19 cellular contexts compared by ENCODE assay signal in the genomic region with DNA sequence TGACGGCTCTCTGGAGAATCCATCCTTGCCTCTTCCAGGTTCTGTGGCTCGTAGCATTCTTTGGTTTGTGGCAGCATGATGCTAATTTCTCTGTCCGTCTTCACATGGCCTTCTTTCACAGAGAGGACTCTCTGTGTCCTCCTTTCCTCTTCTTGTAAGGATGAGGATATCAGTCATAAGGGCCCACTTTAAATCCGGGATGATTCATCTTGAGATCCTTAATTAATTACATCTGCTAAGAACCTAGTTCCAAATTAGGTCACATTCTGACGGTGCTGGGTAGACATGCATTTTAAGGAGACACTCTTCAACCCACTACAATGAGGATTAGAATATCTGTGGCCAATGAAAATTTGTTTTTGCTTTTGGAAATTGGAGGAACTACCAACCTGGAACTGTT. TPM values are rescaled to one million over a fixed set of nuclear protein-coding genes. Genes with fewer than 3 reads are reported as not detected.
DNase-seq lines count a peak whose midpoint lies in the region; ATAC-seq and TF ChIP-seq lines count a peak whose summit lies in the region.
"Had no signal": no experiment of that assay in that cellular context is flagged by ENCODE, and none has a peak within 500 bp of the region (broad histone marks: within the 10 kb centered on the region; RNA-seq: fewer than 3 reads in every experiment).

No MANE protein-coding gene starts in this region.

- H3K9me3 ChIP-seq in esophagus muscularis mucosa: no peaks in the 10 kb centered on the region
- H3K9me3 ChIP-seq: HAP-1, pancreas, tibial artery had no signal

- TF ChIP-seq EP300 in esophagus muscularis mucosa (IDR thresholded peaks at IDR 0.05): no peak

- intact Hi-C loops in esophagus muscularis mucosa (cut with DNase I): no loop called here

- H3K27me3 ChIP-seq in ACC112 (ENCODE audit: insufficient read depth, low read length) (no peaks in the 10 kb centered on the region), esophagus muscularis mucosa (no peaks in the 10 kb centered on the region)
- H3K27me3 ChIP-seq: pancreas had no signal

- 71% methylated on average over 5 of the region's 5 CpGs for WGBS in esophagus muscularis mucosa

- ATAC-seq in SK-N-SH treated with all-trans-retinoic acid at 6 μM for 48 hours: peak; percentile 95
- no peak for ATAC-seq in GM19452 (IDR thresholded peaks at IDR 0.05; ENCODE audit: unreplicated experiment)
- ATAC-seq in GM18861 (IDR thresholded peaks at IDR 0.05; ENCODE audit: unreplicated experiment): no peak
- ATAC-seq: activated CD4-positive, alpha-beta T cell treated with anti-CD3 and anti-CD28 coated beads for 36 hours; pancreas had no signal

- peak; percentile 31 for DNase-seq in ELR (ENCODE audit: low read depth)
- DNase-seq in fibroblast of peridontal ligament (ENCODE audit: extremely low read depth): peak; percentile 95
- no peak for DNase-seq in esophagus muscularis mucosa (ENCODE audit: extremely low spot score)
- no peak for DNase-seq in effector CD8-positive, alpha-beta T cell (lab: John Stamatoyannopoulos, UW)
- DNase-seq: activated CD4-positive, alpha-beta T cell treated with anti-CD3 and anti-CD28 coated beads for 36 hours; activated naive CD8-positive, alpha-beta T cell treated with anti-CD3 and anti-CD28 coated beads, Interleukin-2, amount 10 ng/mL, durations not matched to agents 7 days and 5 days; NCI-H1092 treated with DMSO at 0.1 percent for 48 hours; NCI-H2081 treated with DMSO at 0.1 percent for 48 hours; NCI-H510A treated with DMSO at 0.1 percent for 48 hours; pancreas; stimulated activated naive CD4-positive, alpha-beta T cell treated with Interleukin-2 at 50 U/mL for 16 hours; tibial artery had no signal

- H3K27ac ChIP-seq in ACC112 (ENCODE audit: low read depth, low read length) (no peak overlapping the region), esophagus muscularis mucosa (replicated peaks in 1 of 4) (no peak overlapping the region)
- H3K27ac ChIP-seq: epithelial cell of prostate, pancreas, tibial artery had no signal

- H3K4me3 ChIP-seq in ACC112 (ENCODE audit: low read depth, low read length) (no peak overlapping the region), esophagus muscularis mucosa (no peak overlapping the region)
- H3K4me3 ChIP-seq: HAP-1, pancreas, tibial artery had no signal

- H3K79me2 ChIP-seq in ACC112 (ENCODE audit: control insufficient read depth, insufficient read depth, low read length, unreplicated experiment): no peaks in the 10 kb centered on the region

- H3K36me3 ChIP-seq in ACC112 (ENCODE audit: insufficient read depth, low read length): no peaks in the 10 kb centered on the region
- H3K36me3 ChIP-seq in esophagus muscularis mucosa: no peaks in the 10 kb centered on the region
- H3K36me3 ChIP-seq: HAP-1, pancreas, tibial artery had no signal

- H2AFZ ChIP-seq in ACC112 (ENCODE audit: low read length, unreplicated experiment): peak overlapping the region; percentile 92

- H3K4me1 ChIP-seq in ACC112 (ENCODE audit: control insufficient read depth, insufficient read depth, low read length, unreplicated experiment) (peaks cover 9% of the 10 kb centered on the region), esophagus muscularis mucosa (no peaks in the 10 kb centered on the region)
- H3K4me1 ChIP-seq: HAP-1, pancreas, tibial artery had no signal

- TF ChIP-seq CTCF in esophagus muscularis mucosa (IDR thresholded peaks at IDR 0.05): no peak

- TF ChIP-seq POLR2A in esophagus muscularis mucosa (IDR thresholded peaks at IDR 0.05; ENCODE audit: low read depth): no peak

TF ChIP-seq in SK-N-SH treated with all-trans-retinoic acid at 6 μM for 48 hours, 23 proteins besides CTCF, POLR2A, EP300 and RAD21:
- TF ChIP-seq GLIS3 (CRISPR knock-in tag; IDR thresholded peaks at IDR 0.05) (no peak), TOX (CRISPR knock-in tag; IDR thresholded peaks at IDR 0.05; ENCODE audit: borderline replicate concordance) (no peak), ESRRG (CRISPR knock-in tag; IDR thresholded peaks at IDR 0.05) (no peak), SNAI2 (CRISPR knock-in tag; IDR thresholded peaks at IDR 0.05) (no peak), ZNF565 (CRISPR knock-in tag; conservative IDR thresholded peaks at IDR 0.05; ENCODE audit: low read depth) (no peak), BACH2 (CRISPR knock-in tag; IDR thresholded peaks at IDR 0.05; ENCODE audit: borderline replicate concordance) (no peak), ZNF70 (CRISPR knock-in tag; IDR thresholded peaks at IDR 0.05) (no peak), ZFP3 (CRISPR knock-in tag; IDR thresholded peaks at IDR 0.05) (no peak), TCF4 (CRISPR knock-in tag; IDR thresholded peaks at IDR 0.05; ENCODE audit: borderline replicate concordance) (no peak), ARNTL (CRISPR knock-in tag; IDR thresholded peaks at IDR 0.05; ENCODE audit: borderline replicate concordance, low read depth) (no peak), RARB (CRISPR knock-in tag; IDR thresholded peaks at IDR 0.05) (no peak), CSRNP3 (CRISPR knock-in tag; IDR thresholded peaks at IDR 0.05) (no peak), ISL1 (CRISPR knock-in tag; IDR thresholded peaks at IDR 0.05) (no peak), POU6F1 (CRISPR knock-in tag; IDR thresholded peaks at IDR 0.05; ENCODE audit: borderline replicate concordance, low read depth) (no peak)

RNA-seq across cellular contexts. Expression of gene GXYLT2, which starts 15.7 kb away (rescaled TPM):
- 1 to 10 TPM; 5.0 to 9.8 (median 7.6) TPM for total RNA-seq in esophagus muscularis mucosa
- total RNA-seq: activated naive CD8-positive, alpha-beta T cell treated with anti-CD3 and anti-CD28 coated beads, Interleukin-2, amount 10 ng/mL, durations not matched to agents 7 days and 5 days; natural killer cell treated with Interleukin-12 subunit alpha and Interleukin-12 subunit beta and Interleukin-15 and Interleukin-18, amount 100 ng/mL, for 72 hours had no signal

RNA-seq across cellular contexts. Expression of gene SHQ1, which starts 23.9 kb away (rescaled TPM):
- total RNA-seq in esophagus muscularis mucosa: 10 to 100 TPM in 3 of 4 donors, 1 to 10 TPM in 1; 8.7 to 19.9 (median 12.4) TPM

Comparison
In these comparisons a context has a peak if more than half of its experiments do, and no peak if none do; other contexts are left out.
1. DNase-seq: peak in ELR (single experiment) and fibroblast of peridontal ligament (single experiment); none in esophagus muscularis mucosa (single experiment) and effector CD8-positive, alpha-beta T cell (single experiment).